Comparison of ENCODE assay signal across 8 cellular contexts in genomic region chr6:27132532-27133280, GRCh38.
A peak's percentile ranks its signal among the peaks of the same experiment; 100 is the strongest.
DNase-seq lines count a peak whose midpoint lies in the region; ATAC-seq, FAIRE-seq and TF ChIP-seq lines count a peak whose summit lies in the region.

No MANE protein-coding gene starts in this region.

- FAIRE-seq in endothelial cell of umbilical vein (lab: Jason Lieb, UNC) = peak; percentile 95

- CTCF ChIA-PET in endothelial cell of umbilical vein (lab: Charles Lee) = interaction anchor here (1.2 to 2.6 kb wide), 3 partner anchors 13 to 1116 kb away, joined by 3 to 31 read pairs (median 4); a partner anchor contains a TSS

- no peaks in the 10 kb centered on the region for H3K79me2 ChIP-seq in endothelial cell of umbilical vein (ENCODE audit: control insufficient read depth, insufficient read depth, low read length)

- POLR2A ChIA-PET in endothelial cell of umbilical vein (lab: Charles Lee) = interaction anchor here (0.6 to 4.5 kb wide), 23 partner anchors 11 to 1134 kb away, joined by 3 to 107 read pairs (median 5); partner anchors contain the start of gene ZSCAN26

- H3K9ac ChIP-seq in endothelial cell of umbilical vein (replicated peaks; ENCODE audit: extremely low read depth, insufficient read depth, low read length) = peak overlapping the region; percentile 86

- no TSS peak for BruUV-seq in endothelial cell of umbilical vein (replicated peaks; lab: Mats Ljungman, UMichigan)

- H3K4me3 ChIP-seq in endothelial cell of umbilical vein (replicated peaks in 1 of 3; ENCODE audit: insufficient read depth in 1 of 3, low read depth in 1 of 3, low read length in 3 of 3) = peak overlapping the region; percentile 37 to 81 (median 59)
- peak overlapping the region; percentile 71 for H3K4me3 ChIP-seq in mesodermal cell (ENCODE audit: extremely low read depth, insufficient read depth, low read length, poor library complexity, severe bottlenecking)

- H3K9me1 ChIP-seq in endothelial cell of umbilical vein (replicated peaks; ENCODE audit: control insufficient read depth, extremely low read depth, insufficient read depth, low read length) = no peaks in the 10 kb centered on the region

- WGBS in mesodermal cell (ENCODE audit: insufficient coverage in 2 of 2), 2 experiments = 0% methylated on average over 46 to 48 of the region's 53 CpGs

- H2AFZ ChIP-seq in endothelial cell of umbilical vein (ENCODE audit: low read depth, low read length) = no peak overlapping the region

- peak; percentile 65 for ATAC-seq in GM21367 (IDR thresholded peaks at IDR 0.05; ENCODE audit: unreplicated experiment)

- H3K36me3 ChIP-seq in endothelial cell of umbilical vein (ENCODE audit: control insufficient read depth in 2 of 2, extremely low read depth in 1 of 2, insufficient read depth in 2 of 2, low read length in 2 of 2) = no peaks in the 10 kb centered on the region
- no peaks in the 10 kb centered on the region for H3K36me3 ChIP-seq in mesodermal cell (ENCODE audit: control insufficient read depth, insufficient read depth, low read length)

- TF ChIP-seq CTCF in endothelial cell of umbilical vein (IDR thresholded peaks at IDR 0.05; ENCODE audit: extremely low read depth in 1 of 2, insufficient read depth in 1 of 2, low read depth in 1 of 2, low read length in 2 of 2) = no peak

- no peaks in the 10 kb centered on the region for H4K20me1 ChIP-seq in endothelial cell of umbilical vein (replicated peaks; ENCODE audit: control insufficient read depth, extremely low read depth, insufficient read depth, low read length)

- no peaks in the 10 kb centered on the region for H3K27me3 ChIP-seq in endothelial cell of umbilical vein (ENCODE audit: control insufficient read depth in 2 of 2, insufficient read depth in 2 of 2, low read length in 2 of 2)

- H3K4me1 ChIP-seq in endothelial cell of umbilical vein (ENCODE audit: control insufficient read depth, extremely low read depth, insufficient read depth, low read length) (peaks cover 19% of the 10 kb centered on the region), mesodermal cell (ENCODE audit: control insufficient read depth, insufficient read depth, low read length, poor library complexity, severe bottlenecking) (no peaks in the 10 kb centered on the region)

- H3K4me2 ChIP-seq in endothelial cell of umbilical vein (ENCODE audit: insufficient read depth, low read length) = peak overlapping the region; percentile 88

- intact Hi-C loops in endothelial cell of umbilical vein (cut with micrococcal nuclease) = loop anchor here (1.0 to 10.0 kb wide), 11 partner anchors 14 to 1105 kb away; partner anchors contain the start of gene ABT1

- dilution Hi-C loops in endothelial cell of umbilical vein (cut with MboI; ENCODE audit: extremely low pct_ligation_motif_present, low sequenced_read_pairs) = no loop called here

- peak; percentile 100 for DNase-seq in COLO829 (ENCODE audit: low spot score)
- DNase-seq in HT-29 (ENCODE audit: low spot score) = peak; percentile 98
- DNase-seq in NK-92 treated with Interleukin-12 subunit alpha and Interleukin-12 subunit beta, amount 100 ng/mL, for 24 hours (lab: John Stamatoyannopoulos, UW) = peak; percentile 92
- DNase-seq in activated CD8-positive, alpha-beta memory T cell treated with anti-CD3 and anti-CD28 coated beads for 48 hours (ENCODE audit: low read depth in 2 of 3, low spot score in 2 of 3) = peak; percentile 62 to 85 (median 78)
- peak; percentile 100 for DNase-seq in endothelial cell of umbilical vein (ENCODE audit: low read depth, low spot score)
- DNase-seq in stimulated activated CD8-positive, alpha-beta memory T cell treated with anti-CD3 and anti-CD28 coated beads, Interleukin-15, amount 100 ng/mL, for 4 hours (ENCODE audit: low read depth in 2 of 2) = peak; percentile 65 to 83

- H3K27ac ChIP-seq in endothelial cell of umbilical vein (ENCODE audit: insufficient read depth, low read depth, low read length) (peak overlapping the region; percentile 86), mesodermal cell (ENCODE audit: low read depth, low read length, severe bottlenecking) (peak overlapping the region; percentile 97)

- TF ChIP-seq POLR2A in endothelial cell of umbilical vein (IDR thresholded peaks at IDR 0.05; ENCODE audit: low read depth, low read length) = peak; percentile 76

- H3K9me3 ChIP-seq in endothelial cell of umbilical vein (replicated peaks; ENCODE audit: control insufficient read depth, insufficient read depth, low read length) = no peaks in the 10 kb centered on the region
- H3K9me3 ChIP-seq in mesodermal cell (ENCODE audit: control insufficient read depth, low read length) = no peaks in the 10 kb centered on the region

TF ChIP-seq in endothelial cell of umbilical vein, 7 proteins besides CTCF, POLR2A, EP300 and RAD21:
- TF ChIP-seq JUN (IDR thresholded peaks at IDR 0.05; ENCODE audit: borderline replicate concordance, insufficient read depth, insufficient read length, low read depth) (no peak), GATA2 (IDR thresholded peaks at IDR 0.05; ENCODE audit: insufficient read depth, insufficient read length, low read depth, low read length) (no peak), POLR2AphosphoS5 (IDR thresholded peaks at IDR 0.05; ENCODE audit: insufficient read depth, low read depth, low read length) (peak; percentile 72)

Comparison
In these comparisons a context has a peak if more than half of its experiments do, and no peak if none do; other contexts are left out.
1. Peak in every context shown above with its lines: DNase-seq, ATAC-seq, H3K4me3 ChIP-seq and H3K27ac ChIP-seq.